In the genomic region with DNA sequence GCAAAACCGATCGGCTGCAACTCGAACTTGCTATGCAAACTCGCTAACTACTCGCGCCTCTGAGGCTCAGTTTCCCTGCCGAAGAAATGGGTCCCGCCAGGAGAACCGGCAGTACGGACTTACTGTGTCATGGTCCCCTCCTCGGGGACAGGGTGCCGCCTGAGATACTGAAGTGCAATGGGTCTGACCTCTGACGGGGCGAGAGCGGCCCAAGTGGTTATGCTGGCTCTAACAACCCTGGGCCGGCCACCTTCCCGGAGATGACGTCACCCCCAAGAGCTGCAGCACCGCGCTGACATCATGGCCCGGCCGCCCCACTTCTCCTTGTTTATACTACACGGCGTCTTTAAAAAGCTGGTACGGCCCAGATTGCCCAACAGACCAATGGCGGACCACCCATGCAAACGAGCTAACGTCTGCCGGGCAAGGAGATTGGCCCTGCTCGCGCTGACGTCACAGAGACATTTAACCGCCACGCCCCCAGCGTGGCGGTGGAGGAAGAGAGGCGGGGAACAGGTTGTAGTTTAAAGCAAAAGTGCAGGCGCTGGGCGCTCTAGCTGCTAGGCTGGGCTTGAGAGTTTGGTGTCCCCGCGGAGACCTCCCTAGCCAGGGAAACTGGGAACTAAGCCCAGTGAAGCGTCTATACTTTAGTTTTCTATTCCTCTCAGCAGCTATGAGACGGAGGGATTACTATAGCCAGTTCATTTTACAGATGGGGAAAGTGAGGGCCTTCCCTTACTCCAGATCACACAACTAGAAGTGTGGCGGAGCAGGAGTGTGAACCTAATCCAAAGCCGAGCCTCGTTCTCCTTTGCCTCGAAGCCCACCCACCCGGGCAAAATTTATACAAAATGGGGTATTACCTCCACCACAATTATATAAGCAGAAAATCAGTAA, we compare ENCODE assay signal across 8 cellular contexts. TPM values are rescaled to one million over a fixed set of nuclear protein-coding genes. Genes with fewer than 3 reads are reported as not detected.
DNase-seq lines count a peak whose midpoint lies in the region; ATAC-seq and TF ChIP-seq lines count a peak whose summit lies in the region.

No MANE protein-coding gene starts in this region.

- peak; percentile 67 for ATAC-seq in HG03432 (IDR thresholded peaks at IDR 0.05; ENCODE audit: unreplicated experiment)

- peak overlapping the region; percentile 82 for H3K4me3 ChIP-seq in AG10803 (ENCODE audit: low read length)

- TF ChIP-seq POLR2A in GM19099 (IDR thresholded peaks at IDR 0.05; ENCODE audit: extremely low read depth, insufficient read length, low read depth): peak; percentile 44

- peak; percentile 99 for DNase-seq in AG10803 (ENCODE audit: low read depth)
- peak; percentile 99 for DNase-seq in NCI-H460 (ENCODE audit: extremely low read depth, low read depth)
- peak; percentile 95 for DNase-seq in activated CD4-positive, alpha-beta T cell treated with anti-CD3 and anti-CD28 coated beads for 1 hour
- DNase-seq in cerebellum (ENCODE audit: low spot score): peak; percentile 97
- peak; percentile 100 for DNase-seq in islet precursor cell
- peak; percentile 94 to 96 (median 95) for DNase-seq in stimulated activated CD4-positive, alpha-beta T cell treated with anti-CD3 and anti-CD28 coated beads, Interleukin-12 subunit alpha, Interleukin-12 subunit beta, amount 100 ng/mL, for 48 hours (ENCODE audit: low read depth in 2 of 3, low spot score in 1 of 3)

- no peak for TF ChIP-seq CTCF in AG10803 (conservative IDR thresholded peaks at IDR 0.05; ENCODE audit: low read length)

RNA-seq across cellular contexts. Expression of a gene that starts 0.7 kb away (rescaled TPM):
- 21.6 and 24.5 TPM in 2 replicates for total RNA-seq in NCI-H460 (2014; rRNA removed; shearing (Covaris generic))
- polyA plus RNA-seq in NCI-H460 (2014; cell fraction: nucleus; rRNA removed): 37.4 and 49.1 TPM in 2 replicates
- 16.3 TPM for total RNA-seq in cerebellum

RNA-seq across cellular contexts. Expression of a gene that starts 11.3 kb away (rescaled TPM):
- total RNA-seq in NCI-H460 (2014; rRNA removed; shearing (Covaris generic)): not detected in 2 replicates
- not detected in 2 replicates for polyA plus RNA-seq in NCI-H460 (2014; cell fraction: nucleus; rRNA removed)
- total RNA-seq in cerebellum: 0.18 TPM

Comparison
In these comparisons a context has a peak if more than half of its experiments do, and no peak if none do; other contexts are left out.
1. Peak in every context shown above with its lines: DNase-seq, ATAC-seq and H3K4me3 ChIP-seq.